In genomic region chr6:89064931-89065330, GRCh38 we compare ENCODE assay signal across 2 cellular contexts. TPM values are rescaled to one million over a fixed set of nuclear protein-coding genes. Genes with fewer than 3 reads are reported as not detected.
"Had no signal": no experiment of that assay in that cellular context is flagged by ENCODE, and none has a peak within 500 bp of the region (broad histone marks: within the 10 kb centered on the region; RNA-seq: fewer than 3 reads in every experiment).

No MANE protein-coding gene starts in this region.

RNA-seq across cellular contexts. Expression of gene SRSF12, which starts 52.9 kb away (rescaled TPM):
- total RNA-seq: transverse colon, upper lobe of right lung had no signal
